In the genomic region with DNA sequence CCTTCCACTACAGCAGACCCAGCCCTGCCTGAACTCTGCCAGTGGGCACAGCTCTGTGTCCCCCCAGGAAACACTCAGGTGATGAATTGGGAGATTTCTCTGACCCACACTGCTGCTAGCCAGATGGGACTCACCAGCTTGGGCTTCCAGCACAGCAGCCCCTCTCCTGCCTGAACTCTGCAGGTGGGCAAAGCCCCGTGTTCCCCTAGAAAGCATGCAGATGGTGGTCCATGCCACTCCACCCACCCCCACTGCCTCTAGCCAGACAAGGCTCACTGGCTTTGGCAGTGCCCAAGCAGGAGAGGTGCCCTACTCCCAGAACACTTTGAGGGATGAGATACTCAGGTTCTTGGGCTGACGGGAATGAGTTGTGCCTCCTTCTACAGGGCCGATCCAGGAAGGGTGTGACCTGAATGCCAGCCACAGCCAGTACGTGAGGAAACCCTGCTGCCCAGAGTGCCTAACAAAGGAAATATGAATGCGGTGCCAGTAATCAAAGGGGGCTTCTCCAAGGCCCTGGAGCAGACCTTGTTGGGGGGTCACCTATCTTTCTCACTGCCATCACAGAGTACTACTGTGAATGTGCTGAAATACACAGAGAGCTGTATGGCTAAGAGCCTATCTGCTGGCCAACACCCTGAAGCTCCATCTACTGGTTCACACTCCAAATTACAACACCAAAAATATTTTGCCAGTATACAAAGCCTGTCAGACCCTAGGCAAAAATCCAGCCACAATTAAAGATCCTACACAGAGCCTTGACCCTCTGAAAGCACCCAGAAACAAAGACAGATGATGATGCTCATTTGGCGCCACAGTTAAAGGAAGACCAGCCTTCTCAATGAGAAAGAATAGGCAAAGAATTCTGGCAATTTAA, we compare ENCODE assay signal across 9 cellular contexts.
DNase-seq lines count a peak whose midpoint lies in the region; ATAC-seq and TF ChIP-seq lines count a peak whose summit lies in the region.
"Had no signal": no experiment of that assay in that cellular context is flagged by ENCODE, and none has a peak within 500 bp of the region (broad histone marks: within the 10 kb centered on the region; RNA-seq: fewer than 3 reads in every experiment).

No MANE protein-coding gene starts in this region.

- H3K9me3 Mint-ChIP-seq in CD4-positive, alpha-beta memory T cell, result peaks cover 0 to 10% (median 6%) of the 10 kb centered on the region in 8 donors
- peaks cover 49% of the 10 kb centered on the region for H3K9me3 Mint-ChIP-seq in nephron progenitor cell

- in situ Hi-C loops in G401 (cut with HindIII; ENCODE audit: low sequenced_read_pairs), result no loop called here

- CTCF ChIA-PET in CD4-positive, alpha-beta memory T cell (lab: Charles Lee; ENCODE audit: partially characterized antibody), result interaction anchor here (0.6 to 3.1 kb wide), 19 partner anchors 9 to 326 kb away, joined by 3 to 19 read pairs (median 4); a partner anchor contains a TSS

- peaks cover 1 to 9% of the 10 kb centered on the region in 2 donors for H3K36me3 Mint-ChIP-seq in CD4-positive, alpha-beta memory T cell
- peaks cover 10% of the 10 kb centered on the region for H3K36me3 Mint-ChIP-seq in nephron progenitor cell (ENCODE audit: low read depth)

- peak in 4 of 5 donors; percentile 24 to 39 (median 32) for DNase-seq in CD4-positive, alpha-beta memory T cell
- DNase-seq in NT2/D1 (ENCODE audit: low read depth, low spot score) (peak; percentile 16), cardiac fibroblast (ENCODE audit: low read depth in 2 of 2) (peak; percentile 58 to 72), nephron progenitor cell (no peak), G401 (ENCODE audit: low spot score) (no peak), cerebellum (ENCODE audit: low spot score) (no peak), prostate gland (ENCODE audit: low spot score) (no peak)

- intact Hi-C loops in CD4-positive, alpha-beta memory T cell (cut with micrococcal nuclease), result loop anchor here (1.0 kb wide), 4 partner anchors 82 to 325 kb away; no protein-coding TSS in a partner anchor
- intact Hi-C loops in prostate gland (cut with DNase I), result no loop called here

- peaks cover 9% of the 10 kb centered on the region for H3K4me1 ChIP-seq in CD4-positive, alpha-beta memory T cell (ENCODE audit: insufficient read depth, low read length)
- H3K4me1 ChIP-seq in NT2/D1 (ENCODE audit: insufficient read depth, insufficient read length), result no peaks in the 10 kb centered on the region
- H3K4me1 ChIP-seq in prostate gland (replicated peaks), result no peaks in the 10 kb centered on the region

- H3K4me3 ChIP-seq in CD4-positive, alpha-beta memory T cell (ENCODE audit: low read length in 2 of 2), result no peak overlapping the region
- H3K4me3 ChIP-seq in NT2/D1 (ENCODE audit: insufficient read length, low read depth) (no peak overlapping the region), cardiac fibroblast (replicated peaks in 1 of 2; ENCODE audit: low read depth in 2 of 2, low read length in 2 of 2) (no peak overlapping the region), prostate gland (no peak overlapping the region)

- H3K4me3 Mint-ChIP-seq in CD4-positive, alpha-beta memory T cell, result peak overlapping the region in 7 of 8 donors; percentile 39 to 84 (median 63)
- no peak overlapping the region for H3K4me3 Mint-ChIP-seq in nephron progenitor cell

- no peaks in the 10 kb centered on the region for H3K27me3 ChIP-seq in CD4-positive, alpha-beta memory T cell (ENCODE audit: insufficient read depth, low read length)
- no peaks in the 10 kb centered on the region for H3K27me3 ChIP-seq in NT2/D1 (ENCODE audit: insufficient read depth, insufficient read length)
- no peaks in the 10 kb centered on the region for H3K27me3 ChIP-seq in prostate gland (replicated peaks; ENCODE audit: insufficient read depth)
- H3K27me3 ChIP-seq: neutrophil had no signal

- no peak overlapping the region for H3K9ac ChIP-seq in NT2/D1 (ENCODE audit: insufficient read length, low read depth)

- WGBS in prostate gland, result 93% methylated on average over 6 of the region's 6 CpGs

- TF ChIP-seq POLR2A in prostate gland (IDR thresholded peaks at IDR 0.05), result no peak

- peak overlapping the region in 5 of 7 donors; percentile 16 to 45 (median 42) for H3K27ac Mint-ChIP-seq in CD4-positive, alpha-beta memory T cell
- no peak overlapping the region for H3K27ac Mint-ChIP-seq in nephron progenitor cell

- TF ChIP-seq CTCF in cardiac fibroblast (IDR thresholded peaks at IDR 0.05; ENCODE audit: low read depth, low read length), result peak; percentile 61
- peak; percentile 6 for TF ChIP-seq CTCF in nephron progenitor cell (IDR thresholded peaks at IDR 0.05)
- TF ChIP-seq CTCF in prostate gland (IDR thresholded peaks at IDR 0.05), result no peak

- H3K36me3 ChIP-seq in CD4-positive, alpha-beta memory T cell (ENCODE audit: insufficient read depth, low read length), result no peaks in the 10 kb centered on the region
- H3K36me3 ChIP-seq in NT2/D1 (ENCODE audit: insufficient read depth, insufficient read length, low read length) (no peaks in the 10 kb centered on the region), prostate gland (no peaks in the 10 kb centered on the region)
- H3K36me3 ChIP-seq: neutrophil had no signal

- POLR2A ChIA-PET in CD4-positive, alpha-beta memory T cell (lab: Charles Lee; ENCODE audit: partially characterized antibody), result interaction anchor here (0.8 kb wide), 1 partner anchor 62 kb away, joined by 3 read pairs; a partner anchor contains a TSS

- no peaks in the 10 kb centered on the region for H3K9me3 ChIP-seq in CD4-positive, alpha-beta memory T cell (ENCODE audit: control insufficient read depth in 1 of 2, low read length in 2 of 2)
- peaks cover 41% of the 10 kb centered on the region for H3K9me3 ChIP-seq in NT2/D1 (ENCODE audit: insufficient read depth, low read length)
- H3K9me3 ChIP-seq in prostate gland, result no peaks in the 10 kb centered on the region
- H3K9me3 ChIP-seq: neutrophil had no signal

- no peaks in the 10 kb centered on the region for H3K27me3 Mint-ChIP-seq in CD4-positive, alpha-beta memory T cell
- no peaks in the 10 kb centered on the region for H3K27me3 Mint-ChIP-seq in nephron progenitor cell (ENCODE audit: low read depth, poor library complexity)

- ATAC-seq in GM19372 (IDR thresholded peaks at IDR 0.05; ENCODE audit: low read depth, unreplicated experiment), result peak; percentile 81

- no peak overlapping the region for H3K27ac ChIP-seq in CD4-positive, alpha-beta memory T cell (ENCODE audit: low read depth, low read length)
- no peak overlapping the region for H3K27ac ChIP-seq in prostate gland
- H3K27ac ChIP-seq: neutrophil had no signal

- peaks cover 9 to 24% (median 19%) of the 10 kb centered on the region in 4 donors for H3K4me1 Mint-ChIP-seq in CD4-positive, alpha-beta memory T cell
- no peaks in the 10 kb centered on the region for H3K4me1 Mint-ChIP-seq in nephron progenitor cell

Comparison
In these comparisons a context has a peak if more than half of its experiments do, and no peak if none do; other contexts are left out.
1. DNase-seq: peak in CD4-positive, alpha-beta memory T cell (4 of 5), NT2/D1 (single experiment) and cardiac fibroblast (2 of 2); none in nephron progenitor cell (single experiment), G401 (single experiment), cerebellum (single experiment) and prostate gland (single experiment).
2. CTCF ChIP-seq: peak in cardiac fibroblast (single experiment) and nephron progenitor cell (single experiment); none in prostate gland (0 of 4).